In the genomic region with DNA sequence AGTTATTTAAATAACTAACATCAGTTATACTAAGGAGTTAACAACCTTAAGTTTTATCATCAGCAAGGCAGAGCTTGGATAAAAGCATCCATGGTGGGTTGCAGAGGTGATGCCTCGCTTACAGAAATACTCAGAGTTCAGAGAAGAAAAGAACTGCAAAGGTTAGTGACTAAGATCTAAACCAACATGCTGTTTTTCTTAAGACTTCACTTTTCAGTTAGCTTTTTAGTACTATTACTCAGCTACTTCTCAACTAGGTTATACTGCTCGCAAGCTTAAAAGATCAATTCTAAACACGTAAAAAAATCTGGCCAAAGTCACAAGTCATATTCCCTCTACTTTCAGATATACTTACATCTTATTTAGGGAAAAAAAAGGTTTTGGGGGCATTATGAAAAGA, we compare ENCODE assay signal across 9 cellular contexts. TPM values are rescaled to one million over a fixed set of nuclear protein-coding genes. Genes with fewer than 3 reads are reported as not detected.
DNase-seq lines count a peak whose midpoint lies in the region; TF ChIP-seq lines count a peak whose summit lies in the region.
"Had no signal": no experiment of that assay in that cellular context is flagged by ENCODE, and none has a peak within 500 bp of the region (broad histone marks: within the 10 kb centered on the region; RNA-seq: fewer than 3 reads in every experiment).

No MANE protein-coding gene starts in this region.

- peaks cover 42% of the 10 kb centered on the region for H3K4me1 Mint-ChIP-seq in progenitor cell of endocrine pancreas (ENCODE audit: low read depth)

- peak overlapping the region; percentile 16 for H3K4me3 Mint-ChIP-seq in progenitor cell of endocrine pancreas (ENCODE audit: low read depth)

- peak overlapping the region; percentile 97 for H3K4me3 ChIP-seq in MG63
- H3K4me3 ChIP-seq in ectodermal cell (ENCODE audit: insufficient read depth, low read depth, low read length): peak overlapping the region; percentile 18

- no peaks in the 10 kb centered on the region for H3K9me3 Mint-ChIP-seq in progenitor cell of endocrine pancreas (ENCODE audit: low read depth)

- peak overlapping the region; percentile 14 for H3K27ac Mint-ChIP-seq in progenitor cell of endocrine pancreas

- no peaks in the 10 kb centered on the region for H3K9me3 ChIP-seq in MG63
- no peaks in the 10 kb centered on the region for H3K9me3 ChIP-seq in ectodermal cell (ENCODE audit: control insufficient read depth, low read length)

- H3K36me3 ChIP-seq in MG63: peaks cover 49% of the 10 kb centered on the region
- H3K36me3 ChIP-seq in ectodermal cell (ENCODE audit: control insufficient read depth, insufficient read depth, low read length): no peaks in the 10 kb centered on the region

- H3K36me3 Mint-ChIP-seq in progenitor cell of endocrine pancreas (ENCODE audit: insufficient read depth): peaks cover 7% of the 10 kb centered on the region

- 70% methylated on average over 3 of the region's 3 CpGs for WGBS in ectodermal cell, 2 experiments

- H3K27me3 ChIP-seq in MG63: no peaks in the 10 kb centered on the region
- H3K27me3 ChIP-seq in ectodermal cell (ENCODE audit: control insufficient read depth, insufficient read depth, low read length, poor library complexity, severe bottlenecking): no peaks in the 10 kb centered on the region

- no peak overlapping the region for H3K27ac ChIP-seq in ectodermal cell (ENCODE audit: insufficient read depth, low read depth, low read length, poor library complexity, severe bottlenecking)

- DNase-seq in ELR (ENCODE audit: low read depth): peak; percentile 42
- DNase-seq in MG63: no peak
- DNase-seq in progenitor cell of endocrine pancreas (ENCODE audit: low spot score, unreplicated experiment): no peak
- DNase-seq in dedifferentiated amniotic fluid mesenchymal stem cell (ENCODE audit: extremely low spot score): no peak
- DNase-seq in hypothalamus (lab: John Stamatoyannopoulos, UW): no peak
- DNase-seq in retina: no peak
- DNase-seq in GF-D8 (lab: John Stamatoyannopoulos, UW): no peak
- DNase-seq: activated effector memory CD4-positive, alpha-beta T cell treated with Interleukin-2 at 50 U/mL for 16 hours had no signal

- TF ChIP-seq CTCF in progenitor cell of endocrine pancreas (IDR thresholded peaks at IDR 0.05; ENCODE audit: unreplicated experiment): no peak

- H3K4me1 ChIP-seq in ectodermal cell (ENCODE audit: control insufficient read depth, insufficient read depth, low read length): peaks cover 23% of the 10 kb centered on the region

- no peaks in the 10 kb centered on the region for H3K27me3 Mint-ChIP-seq in progenitor cell of endocrine pancreas

RNA-seq across cellular contexts. Expression of gene PPP1CC, which starts 2.8 kb away (rescaled TPM):
- 118 and 155 TPM in 2 replicates for total RNA-seq in MG63 (2014; rRNA removed; shearing (Covaris generic); ENCODE audit: low replicate concordance)
- polyA plus RNA-seq in ectodermal cell (2013, experiment 1 of 4): 362 TPM
- 325 TPM for polyA plus RNA-seq in ectodermal cell (2013, experiment 2 of 4)
- 314 TPM for polyA plus RNA-seq in ectodermal cell (2013, experiment 3 of 4)
- polyA plus RNA-seq in ectodermal cell (2013, experiment 4 of 4): 337 TPM
- 164 TPM in 2 replicates for total RNA-seq in progenitor cell of endocrine pancreas

RNA-seq across cellular contexts. Expression of gene HVCN1, which starts 51.0 kb away (rescaled TPM):
- total RNA-seq in MG63 (2014; rRNA removed; shearing (Covaris generic); ENCODE audit: low replicate concordance): not detected in 2 replicates
- 7.9 TPM for polyA plus RNA-seq in ectodermal cell (2013, experiment 1 of 4)
- 7.6 TPM for polyA plus RNA-seq in ectodermal cell (2013, experiment 2 of 4)
- polyA plus RNA-seq in ectodermal cell (2013, experiment 3 of 4): 8.0 TPM
- polyA plus RNA-seq in ectodermal cell (2013, experiment 4 of 4): 10.6 TPM
- total RNA-seq in progenitor cell of endocrine pancreas: 4.2 and 5.0 TPM in 2 replicates
